In the genomic region with DNA sequence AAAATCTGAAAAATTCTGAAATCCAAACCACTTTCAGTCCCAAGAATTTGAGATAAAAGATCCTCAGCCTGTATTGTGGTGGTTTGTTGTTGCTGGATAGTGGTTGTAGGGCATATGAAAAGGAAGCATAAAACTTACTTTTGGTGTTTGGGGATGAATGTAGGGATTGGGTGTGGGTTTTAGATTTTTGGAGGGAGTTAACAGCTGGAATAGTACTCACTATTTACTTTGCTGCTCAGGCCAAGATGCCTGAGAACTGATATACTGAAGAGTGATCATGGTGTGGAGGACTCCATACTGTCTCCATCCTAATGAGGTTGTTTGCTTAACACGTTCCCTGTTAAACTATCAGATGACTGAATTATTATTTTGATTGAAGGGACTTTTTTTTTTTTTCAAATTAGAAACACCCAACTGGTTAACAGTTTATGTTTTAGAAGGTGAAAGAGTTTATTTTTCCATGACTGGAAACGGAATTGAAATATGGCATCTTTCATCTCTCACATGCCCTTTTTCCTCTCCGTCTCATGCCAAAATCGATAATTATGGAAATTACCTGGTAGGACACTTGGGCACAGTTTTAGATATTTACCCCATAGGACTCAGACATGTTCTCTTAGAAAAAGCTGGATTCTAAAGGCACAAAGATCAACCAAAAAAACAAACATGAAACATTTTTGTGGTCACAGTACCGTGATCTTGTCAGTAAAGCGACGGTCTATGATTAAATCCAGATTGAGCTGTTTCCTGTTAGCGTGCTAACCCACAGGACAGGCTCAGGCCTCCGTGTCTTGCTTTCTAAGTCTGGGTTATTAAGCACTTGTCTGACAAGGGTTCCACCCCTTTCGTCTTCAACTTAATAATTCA, we compare ENCODE assay signal across 9 cellular contexts. TPM values are rescaled to one million over a fixed set of nuclear protein-coding genes. Genes with fewer than 3 reads are reported as not detected.
DNase-seq lines count a peak whose midpoint lies in the region; ATAC-seq and TF ChIP-seq lines count a peak whose summit lies in the region.
"Had no signal": no experiment of that assay in that cellular context is flagged by ENCODE, and none has a peak within 500 bp of the region (broad histone marks: within the 10 kb centered on the region; RNA-seq: fewer than 3 reads in every experiment).

No MANE protein-coding gene starts in this region.

- no peaks in the 10 kb centered on the region for H3K9me3 Mint-ChIP-seq in HFFc6

- H3K36me3 ChIP-seq in suprapubic skin = no peaks in the 10 kb centered on the region

- in situ Hi-C loops in astrocyte of the cerebellum (cut with HindIII; ENCODE audit: low sequenced_read_pairs) = no loop called here

- intact Hi-C loops in left colon (cut with DNase I, micrococcal nuclease) = no loop called here

- no peaks in the 10 kb centered on the region for H3K27me3 ChIP-seq in suprapubic skin
- H3K27me3 ChIP-seq: foreskin keratinocyte had no signal

- TF ChIP-seq EP300 in suprapubic skin (IDR thresholded peaks at IDR 0.05) = no peak

- ATAC-seq in left colon = no peak

- peak overlapping the region; percentile 54 for H3K27ac ChIP-seq in suprapubic skin
- H3K27ac ChIP-seq: foreskin keratinocyte had no signal

- no peak for TF ChIP-seq POLR2A in suprapubic skin (IDR thresholded peaks at IDR 0.05)

- peak overlapping the region; percentile 62 for H3K4me3 Mint-ChIP-seq in HFFc6

- peaks cover 1% of the 10 kb centered on the region; the same call in 1 of the 2 replicates for H3K27me3 Mint-ChIP-seq in HFFc6 (ENCODE audit: insufficient read depth)

- peaks cover 20% of the 10 kb centered on the region for H3K36me3 Mint-ChIP-seq in HFFc6 (ENCODE audit: low read depth)

- H3K4me1 Mint-ChIP-seq in HFFc6 (ENCODE audit: low read depth) = peaks cover 69% of the 10 kb centered on the region

- TF ChIP-seq CTCF in HFFc6 (IDR thresholded peaks at IDR 0.05) = no peak
- TF ChIP-seq CTCF in astrocyte of the cerebellum (IDR thresholded peaks at IDR 0.05; ENCODE audit: low read depth, low read length, missing control alignments) = no peak
- no peak for TF ChIP-seq CTCF in suprapubic skin (IDR thresholded peaks at IDR 0.05)

- peaks cover 20% of the 10 kb centered on the region for H3K4me1 ChIP-seq in suprapubic skin
- H3K4me1 ChIP-seq: foreskin keratinocyte had no signal

- DNase-seq in NOMO-1 (lab: John Stamatoyannopoulos, UW; ENCODE audit: unreplicated experiment in 2 of 2) (peak; percentile 5 to 36), NOMO-1 treated with dmso at 0.1 percent for 144 hours (lab: John Stamatoyannopoulos, UW; ENCODE audit: unreplicated experiment) (no peak), HFFc6 (peak; percentile 96), NCI-H2081 treated with DMSO at 0.1 percent for 48 hours (lab: John Stamatoyannopoulos, UW) (peak; percentile 33), astrocyte of the cerebellum (ENCODE audit: low read depth) (peak; percentile 88), left colon (peak; percentile 7 to 34), suprapubic skin (ENCODE audit: low spot score in 2 of 2) (no peak), NCI-H524 treated with DMSO at 0.1 percent for 48 hours (lab: John Stamatoyannopoulos, UW) (no peak)

- no peak overlapping the region for H3K4me3 ChIP-seq in astrocyte of the cerebellum (ENCODE audit: low read depth, low read length)
- H3K4me3 ChIP-seq in suprapubic skin = no peak overlapping the region

- no peaks in the 10 kb centered on the region for H3K9me3 ChIP-seq in suprapubic skin

- peak overlapping the region; percentile 78 for H3K27ac Mint-ChIP-seq in HFFc6

- WGBS in suprapubic skin = 37% methylated on average over 10 of the region's 10 CpGs

RNA-seq across cellular contexts. Expression of gene RGL1, which starts 37.3 kb away (rescaled TPM):
- total RNA-seq in HFFc6 (2021; fragmentation: NEBNext Ultra II Directional; extraction: Animal tissue kit (Norgen Biotek cat#: 25700)) = 10 to 100 TPM; 12.0 to 16.8 (median 14.7) TPM
- 10 to 100 TPM in 1 of 2 donors, 1 to 10 TPM in 1; 7.3 to 12.7 TPM for total RNA-seq in left colon
- total RNA-seq in suprapubic skin = 10 to 100 TPM; 10.6 to 13.8 (median 11.3) TPM

Comparison
In these comparisons a context has a peak if more than half of its experiments do, and no peak if none do; other contexts are left out.
1. DNase-seq: peak in NOMO-1 (2 of 2), HFFc6 (single experiment), NCI-H2081 treated with DMSO at 0.1 percent for 48 hours (single experiment), astrocyte of the cerebellum (single experiment) and left colon (2 of 2); none in NOMO-1 treated with dmso at 0.1 percent for 144 hours (single experiment), suprapubic skin (0 of 2) and NCI-H524 treated with DMSO at 0.1 percent for 48 hours (single experiment).